Comparison of ENCODE assay signal across 1 cellular context in genomic region chr6:137223370-137224131, GRCh38.
A peak's percentile ranks its signal among the peaks of the same experiment; 100 is the strongest.
TF ChIP-seq lines count a peak whose summit lies in the region.

No MANE protein-coding gene starts in this region.

TF ChIP-seq in K562, 482 proteins besides CTCF, POLR2A, EP300 and RAD21 (continued from another document):
- TF ChIP-seq, protein P1, sequence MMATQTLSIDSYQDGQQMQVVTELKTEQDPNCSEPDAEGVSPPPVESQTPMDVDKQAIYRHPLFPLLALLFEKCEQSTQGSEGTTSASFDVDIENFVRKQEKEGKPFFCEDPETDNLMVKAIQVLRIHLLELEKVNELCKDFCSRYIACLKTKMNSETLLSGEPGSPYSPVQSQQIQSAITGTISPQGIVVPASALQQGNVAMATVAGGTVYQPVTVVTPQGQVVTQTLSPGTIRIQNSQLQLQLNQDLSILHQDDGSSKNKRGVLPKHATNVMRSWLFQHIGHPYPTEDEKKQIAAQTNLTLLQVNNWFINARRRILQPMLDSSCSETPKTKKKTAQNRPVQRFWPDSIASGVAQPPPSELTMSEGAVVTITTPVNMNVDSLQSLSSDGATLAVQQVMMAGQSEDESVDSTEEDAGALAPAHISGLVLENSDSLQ (IDR thresholded peaks at IDR 0.05), result peak; percentile 28
- TF ChIP-seq TAL1 (IDR thresholded peaks at IDR 0.05), result 0 out of 2 replicates have a peak, but pooled peaks have one; percentile 21
- TF ChIP-seq SRF (CRISPR knock-in tag; IDR thresholded peaks at IDR 0.05), result peak in 1 of 2 experiments; percentile 31; a peak in 1 of 4 replicates
- TF ChIP-seq ZNF354B (CRISPR knock-in tag; IDR thresholded peaks at IDR 0.05), result no peak; the same call in 1 of the 2 replicates
- TF ChIP-seq NFATC3 (IDR thresholded peaks at IDR 0.05), result no peak
- TF ChIP-seq SMARCA4 (IDR thresholded peaks at IDR 0.05), result peak; percentile 67; the same call in 1 of the 2 replicates
- TF ChIP-seq NCOA1 (IDR thresholded peaks at IDR 0.05; ENCODE audit: low read depth), result peak; percentile 58; the same call in 1 of the 2 replicates
- peak; percentile 61 for TF ChIP-seq BACH1 (tag; IDR thresholded peaks at IDR 0.05)
- peak; percentile 13 for TF ChIP-seq E2F8 (IDR thresholded peaks at IDR 0.05; ENCODE audit: low read depth, partially characterized antibody)
- TF ChIP-seq, protein P2, sequence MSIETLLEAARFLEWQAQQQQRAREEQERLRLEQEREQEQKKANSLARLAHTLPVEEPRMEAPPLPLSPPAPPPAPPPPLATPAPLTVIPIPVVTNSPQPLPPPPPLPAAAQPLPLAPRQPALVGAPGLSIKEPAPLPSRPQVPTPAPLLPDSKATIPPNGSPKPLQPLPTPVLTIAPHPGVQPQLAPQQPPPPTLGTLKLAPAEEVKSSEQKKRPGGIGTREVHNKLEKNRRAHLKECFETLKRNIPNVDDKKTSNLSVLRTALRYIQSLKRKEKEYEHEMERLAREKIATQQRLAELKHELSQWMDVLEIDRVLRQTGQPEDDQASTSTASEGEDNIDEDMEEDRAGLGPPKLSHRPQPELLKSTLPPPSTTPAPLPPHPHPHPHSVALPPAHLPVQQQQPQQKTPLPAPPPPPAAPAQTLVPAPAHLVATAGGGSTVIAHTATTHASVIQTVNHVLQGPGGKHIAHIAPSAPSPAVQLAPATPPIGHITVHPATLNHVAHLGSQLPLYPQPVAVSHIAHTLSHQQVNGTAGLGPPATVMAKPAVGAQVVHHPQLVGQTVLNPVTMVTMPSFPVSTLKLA (conservative IDR thresholded peaks at IDR 0.05), result peak in 1 of 2 experiments; percentile 59; a peak in 2 of 4 replicates
- peak; percentile 66 for TF ChIP-seq MYBL2 (IDR thresholded peaks at IDR 0.05; ENCODE audit: low read depth)
- no peak for TF ChIP-seq MYBL2 (CRISPR knock-in tag; IDR thresholded peaks at IDR 0.05; ENCODE audit: borderline replicate concordance)
- peak; percentile 89 for TF ChIP-seq FOXJ2 (tag; IDR thresholded peaks at IDR 0.05)
- TF ChIP-seq PBX2 (CRISPR knock-in tag; IDR thresholded peaks at IDR 0.05; ENCODE audit: low read depth), result no peak
- TF ChIP-seq PBX2 (tag; conservative IDR thresholded peaks at IDR 0.05; ENCODE audit: low read depth), result peak; percentile 86
- 0 out of 2 replicates have a peak, but pooled peaks have one; percentile 9 for TF ChIP-seq NFXL1 (CRISPR knock-in tag; IDR thresholded peaks at IDR 0.05)
- 0 out of 2 replicates have a peak, but pooled peaks have one; percentile 34 for TF ChIP-seq NR4A1 (CRISPR knock-in tag; IDR thresholded peaks at IDR 0.05)
- no peak for TF ChIP-seq NR4A1 (tag; IDR thresholded peaks at IDR 0.05)
- TF ChIP-seq RBBP5 (IDR thresholded peaks at IDR 0.05; ENCODE audit: borderline replicate concordance, insufficient read depth, low read length, poor library complexity, severe bottlenecking), result peak; percentile 34
- TF ChIP-seq TEAD1 (CRISPR knock-in tag; IDR thresholded peaks at IDR 0.05), result 0 out of 4 replicates have a peak, but pooled peaks of 1 of the 2 experiments have one; percentile 20
- TF ChIP-seq, protein P3, sequence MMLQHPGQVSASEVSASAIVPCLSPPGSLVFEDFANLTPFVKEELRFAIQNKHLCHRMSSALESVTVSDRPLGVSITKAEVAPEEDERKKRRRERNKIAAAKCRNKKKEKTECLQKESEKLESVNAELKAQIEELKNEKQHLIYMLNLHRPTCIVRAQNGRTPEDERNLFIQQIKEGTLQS (IDR thresholded peaks at IDR 0.05), result peak; percentile 79; the same call in 1 of the 2 replicates
- TF ChIP-seq, protein P3 (CRISPR knock-in tag; conservative IDR thresholded peaks at IDR 0.05), result no peak
- TF ChIP-seq SNRNP70 (optimal IDR thresholded peaks at IDR 0.05; ENCODE audit: low read depth, low read length), result no peak
- no peak for TF ChIP-seq ZNF511 (CRISPR knock-in tag; IDR thresholded peaks at IDR 0.05)
- no peak for TF ChIP-seq U2AF2 (optimal IDR thresholded peaks at IDR 0.05; ENCODE audit: low read depth, low read length)
- no peak for TF ChIP-seq OTX1 (CRISPR knock-in tag; IDR thresholded peaks at IDR 0.05)
- TF ChIP-seq MAFG (tag; conservative IDR thresholded peaks at IDR 0.05), result peak; percentile 84
- TF ChIP-seq SIN3A (IDR thresholded peaks at IDR 0.05; ENCODE audit: borderline replicate concordance in 2 of 2, control insufficient read depth in 1 of 2, low read depth in 2 of 2, low read length in 2 of 2), result no peak
- no peak for TF ChIP-seq SETDB1 (IDR thresholded peaks at IDR 0.05; ENCODE audit: low read length)
- TF ChIP-seq ZNF639 (CRISPR knock-in tag; conservative IDR thresholded peaks at IDR 0.05 in 1 of 2, IDR thresholded peaks at IDR 0.05 in 1 of 2), result 0 out of 4 replicates have a peak, but pooled peaks of 1 of the 2 experiments have one; percentile 40
